16 cellular contexts compared by ENCODE assay signal in the genomic region with DNA sequence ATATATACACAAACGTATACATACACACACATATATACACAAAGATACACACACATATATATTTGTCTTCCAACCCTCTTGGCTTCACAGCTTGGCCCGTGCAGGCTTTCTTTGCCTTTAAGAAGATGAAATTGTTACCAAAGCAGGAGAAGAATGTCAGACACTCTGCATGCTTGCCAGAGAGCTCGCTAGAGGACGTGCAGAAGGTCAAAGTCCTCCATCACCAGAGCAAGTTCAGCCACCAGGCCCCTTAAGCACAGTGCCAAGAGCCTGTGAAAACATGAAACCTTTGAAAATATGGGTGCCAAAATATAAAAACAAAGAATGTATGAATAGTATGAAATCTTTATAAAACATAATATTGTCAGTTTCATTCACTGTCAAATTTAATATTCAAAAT.
DNase-seq lines count a peak whose midpoint lies in the region; ATAC-seq lines count a peak whose summit lies in the region.
"Had no signal": no experiment of that assay in that cellular context is flagged by ENCODE, and none has a peak within 500 bp of the region (broad histone marks: within the 10 kb centered on the region; RNA-seq: fewer than 3 reads in every experiment).

No MANE protein-coding gene starts in this region.

- peak overlapping the region; percentile 88 for H3K27ac Mint-ChIP-seq in stimulated activated memory B cell treated with anti-CD40 and anti-IgM and Interleukin-4, amounts not matched to agents 10 μg/mL and 1 μg/mL and 100 μg/mL, for 72 hours
- H3K27ac Mint-ChIP-seq: activated naive CD8-positive, alpha-beta T cell treated with anti-CD3 and anti-CD28 coated beads for 36 hours; IgD-negative memory B cell; neural progenitor cell had no signal

- peaks cover 49% of the 10 kb centered on the region for H3K36me3 Mint-ChIP-seq in stimulated activated memory B cell treated with anti-CD40 and anti-IgM and Interleukin-4, amounts not matched to agents 10 μg/mL and 1 μg/mL and 100 μg/mL, for 72 hours

- H3K4me1 Mint-ChIP-seq in stimulated activated memory B cell treated with anti-CD40 and anti-IgM and Interleukin-4, amounts not matched to agents 10 μg/mL and 1 μg/mL and 100 μg/mL, for 72 hours, result peaks cover 34% of the 10 kb centered on the region

- H3K9me3 Mint-ChIP-seq in stimulated activated memory B cell treated with anti-CD40 and anti-IgM and Interleukin-4, amounts not matched to agents 10 μg/mL and 1 μg/mL and 100 μg/mL, for 72 hours, result no peaks in the 10 kb centered on the region
- H3K9me3 Mint-ChIP-seq: activated naive CD8-positive, alpha-beta T cell treated with anti-CD3 and anti-CD28 coated beads for 36 hours; IgD-negative memory B cell; neural progenitor cell had no signal

- no peaks in the 10 kb centered on the region for H3K27me3 Mint-ChIP-seq in stimulated activated memory B cell treated with anti-CD40 and anti-IgM and Interleukin-4, amounts not matched to agents 10 μg/mL and 1 μg/mL and 100 μg/mL, for 72 hours
- H3K27me3 Mint-ChIP-seq: activated naive CD8-positive, alpha-beta T cell treated with anti-CD3 and anti-CD28 coated beads for 36 hours; IgD-negative memory B cell had no signal

- H3K4me3 Mint-ChIP-seq in stimulated activated memory B cell treated with anti-CD40 and anti-IgM and Interleukin-4, amounts not matched to agents 10 μg/mL and 1 μg/mL and 100 μg/mL, for 72 hours, result no peak overlapping the region
- H3K4me3 Mint-ChIP-seq: activated naive CD8-positive, alpha-beta T cell treated with anti-CD3 and anti-CD28 coated beads for 36 hours; IgD-negative memory B cell; neural progenitor cell had no signal

- no peak for ATAC-seq in stimulated activated memory B cell treated with anti-CD40 and anti-IgM and Interleukin-4, amounts not matched to agents 10 μg/mL and 1 μg/mL and 100 μg/mL, for 72 hours

- DNase-seq in amniotic epithelial cell (ENCODE audit: low read depth) (peak; percentile 17), fibroblast of peridontal ligament (ENCODE audit: extremely low read depth) (peak; percentile 25), left kidney (ENCODE audit: low read depth, low spot score) (peak; percentile 13), DMS 273 treated with DMSO at 0.1 percent for 48 hours (lab: John Stamatoyannopoulos, UW) (no peak), Ammon's horn (ENCODE audit: low spot score) (no peak), NCI-H446 treated with DMSO at 0.1 percent for 48 hours (lab: John Stamatoyannopoulos, UW) (no peak)
- DNase-seq: activated CD8-positive, alpha-beta memory T cell treated with anti-CD3 and anti-CD28 coated beads for 24 hours; activated naive CD8-positive, alpha-beta T cell treated with anti-CD3 and anti-CD28 coated beads for 36 hours; BE2C; hippocampal formation; midbrain; NCI-H1436 treated with DMSO at 0.1 percent for 48 hours; PC-3 had no signal

Comparison
In these comparisons a context has a peak if more than half of its experiments do, and no peak if none do; other contexts are left out.
1. DNase-seq: peak in amniotic epithelial cell (single experiment), fibroblast of peridontal ligament (single experiment) and left kidney (single experiment); none in DMS 273 treated with DMSO at 0.1 percent for 48 hours (single experiment), Ammon's horn (single experiment) and NCI-H446 treated with DMSO at 0.1 percent for 48 hours (single experiment).